8 cellular contexts compared by ENCODE assay signal in genomic region chr4:53366301-53366716, GRCh38. TPM values are rescaled to one million over a fixed set of nuclear protein-coding genes. Genes with fewer than 3 reads are reported as not detected.
DNase-seq lines count a peak whose midpoint lies in the region; ATAC-seq and TF ChIP-seq lines count a peak whose summit lies in the region.

No MANE protein-coding gene starts in this region.

- TF ChIP-seq CTCF in A673 (conservative IDR thresholded peaks at IDR 0.05; ENCODE audit: low read depth, low read length), result no peak
- no peak for TF ChIP-seq CTCF in testis (IDR thresholded peaks at IDR 0.05)

- no peaks in the 10 kb centered on the region for H3K4me1 ChIP-seq in A673 (ENCODE audit: insufficient read depth, low read length, poor library complexity, severe bottlenecking)
- H3K4me1 ChIP-seq in iPS-15b (ENCODE audit: control insufficient read depth, insufficient read depth, low read length), result peaks cover 5% of the 10 kb centered on the region
- peaks cover 4% of the 10 kb centered on the region for H3K4me1 ChIP-seq in testis

- peak overlapping the region; percentile 98 for H3K4me3 Mint-ChIP-seq in T-helper 2 cell treated with Interferon-gamma antibody and Interleukin-4, amounts not matched to agents 5 μg/mL and 100 μg/mL, for 36 hours

- H3K9ac ChIP-seq in iPS-15b (ENCODE audit: low read depth, low read length), result no peak overlapping the region

- intact Hi-C loops in A673 (cut with micrococcal nuclease; ENCODE audit: unreplicated experiment), result no loop called here
- intact Hi-C loops in testis (cut with DNase I; ENCODE audit: low total_unique reads), result loop anchor here (5.0 kb wide), 1 partner anchor 866 kb away; no protein-coding TSS in a partner anchor

- H3K36me3 Mint-ChIP-seq in T-helper 2 cell treated with Interferon-gamma antibody and Interleukin-4, amounts not matched to agents 5 μg/mL and 100 μg/mL, for 36 hours (ENCODE audit: low read depth), result peaks cover 3% of the 10 kb centered on the region

- POLR2A ChIA-PET in A673 (lab: Charles Lee; ENCODE audit: low non-redundant PET), result interaction anchor here (0.6 kb wide), 1 partner anchor 28 kb away, joined by 3 read pairs; no protein-coding TSS in a partner anchor

- H3K9me3 Mint-ChIP-seq in T-helper 2 cell treated with Interferon-gamma antibody and Interleukin-4, amounts not matched to agents 5 μg/mL and 100 μg/mL, for 36 hours, result no peaks in the 10 kb centered on the region

- DNase-seq in A673 (ENCODE audit: low spot score) (no peak), testis (no peak), NCI-H2081 treated with DMSO at 0.1 percent for 48 hours (lab: John Stamatoyannopoulos, UW) (no peak)
- no peak for DNase-seq in T-helper 2 cell treated with Interferon-gamma antibody and Interleukin-4, amounts not matched to agents 5 μg/mL and 100 μg/mL, for 36 hours (ENCODE audit: low spot score)

- peak; percentile 9 for ATAC-seq in GM21447 (IDR thresholded peaks at IDR 0.05; ENCODE audit: unreplicated experiment)
- ATAC-seq in esophagus mucosa, result no peak
- no peak for ATAC-seq in HG02884 (IDR thresholded peaks at IDR 0.05; ENCODE audit: unreplicated experiment)

- CTCF ChIA-PET in A673 (lab: Charles Lee), result no interaction called here

- H3K36me3 ChIP-seq in A673 (ENCODE audit: insufficient read depth, low read length, poor library complexity, severe bottlenecking) (no peaks in the 10 kb centered on the region), iPS-15b (ENCODE audit: control insufficient read depth, insufficient read depth, low read length) (no peaks in the 10 kb centered on the region), testis (ENCODE audit: low read depth, missing control alignments) (no peaks in the 10 kb centered on the region)

- H3K4me3 ChIP-seq in A673 (ENCODE audit: low read depth, low read length, poor library complexity, severe bottlenecking) (peak overlapping the region; percentile 77), iPS-15b (ENCODE audit: low read depth, low read length) (peak overlapping the region; percentile 93), testis (peak overlapping the region; percentile 70 to 85)

- no peak overlapping the region for H3K27ac ChIP-seq in A673 (ENCODE audit: low read depth, low read length, poor library complexity, severe bottlenecking)
- H3K27ac ChIP-seq in testis, result peak overlapping the region in 1 of 2 donors; percentile 60

- peak overlapping the region; percentile 96 for H3K27ac Mint-ChIP-seq in T-helper 2 cell treated with Interferon-gamma antibody and Interleukin-4, amounts not matched to agents 5 μg/mL and 100 μg/mL, for 36 hours

- peaks cover 8% of the 10 kb centered on the region for H3K27me3 ChIP-seq in A673 (replicated peaks; ENCODE audit: insufficient read depth, low read depth, low read length, poor library complexity)
- H3K27me3 ChIP-seq in iPS-15b (ENCODE audit: control insufficient read depth, insufficient read depth, low read length), result peaks cover 36% of the 10 kb centered on the region
- H3K27me3 ChIP-seq in testis, result no peaks in the 10 kb centered on the region

- 6 to 7% methylated on average over 8 of the region's 8 CpGs for WGBS in testis, 2 donors

- peaks cover 21% of the 10 kb centered on the region for H3K27me3 Mint-ChIP-seq in T-helper 2 cell treated with Interferon-gamma antibody and Interleukin-4, amounts not matched to agents 5 μg/mL and 100 μg/mL, for 36 hours (ENCODE audit: low read depth)

- BruUV-seq in A673 (replicated peaks; lab: Mats Ljungman, UMichigan), result no TSS peak

- no peak for TF ChIP-seq POLR2A in testis (IDR thresholded peaks at IDR 0.05)

- peaks cover 32% of the 10 kb centered on the region for H3K4me1 Mint-ChIP-seq in T-helper 2 cell treated with Interferon-gamma antibody and Interleukin-4, amounts not matched to agents 5 μg/mL and 100 μg/mL, for 36 hours (ENCODE audit: low read depth)

- H3K9me3 ChIP-seq in A673 (ENCODE audit: low read depth, low read length, poor library complexity, severe bottlenecking) (no peaks in the 10 kb centered on the region), iPS-15b (ENCODE audit: control insufficient read depth, insufficient read depth, low read length) (no peaks in the 10 kb centered on the region), testis (no peaks in the 10 kb centered on the region)

RNA-seq across cellular contexts. Expression of gene SCFD2, which starts 0.4 kb away (rescaled TPM):
- 7.3 and 8.4 TPM in 2 replicates for total RNA-seq in A673 (2021)
- 10 to 100 TPM; 21.3 to 24.5 TPM for total RNA-seq in testis
- 6.0 TPM for polyA plus RNA-seq in testis (ENCODE audit: insufficient read depth, low read depth, low replicate concordance)
- 16.5 TPM for total RNA-seq in esophagus mucosa

RNA-seq across cellular contexts. Expression of gene FIP1L1, which starts 11.1 kb away (rescaled TPM):
- total RNA-seq in A673 (2021) (30.9 and 40.0 TPM in 2 replicates), testis (10 to 100 TPM; 87.9 to 91.3 TPM), esophagus mucosa (27.1 TPM)
- 110 TPM for polyA plus RNA-seq in testis (ENCODE audit: insufficient read depth, low read depth, low replicate concordance)
